ENCODE assay signal across 1 cellular context in the genomic region with DNA sequence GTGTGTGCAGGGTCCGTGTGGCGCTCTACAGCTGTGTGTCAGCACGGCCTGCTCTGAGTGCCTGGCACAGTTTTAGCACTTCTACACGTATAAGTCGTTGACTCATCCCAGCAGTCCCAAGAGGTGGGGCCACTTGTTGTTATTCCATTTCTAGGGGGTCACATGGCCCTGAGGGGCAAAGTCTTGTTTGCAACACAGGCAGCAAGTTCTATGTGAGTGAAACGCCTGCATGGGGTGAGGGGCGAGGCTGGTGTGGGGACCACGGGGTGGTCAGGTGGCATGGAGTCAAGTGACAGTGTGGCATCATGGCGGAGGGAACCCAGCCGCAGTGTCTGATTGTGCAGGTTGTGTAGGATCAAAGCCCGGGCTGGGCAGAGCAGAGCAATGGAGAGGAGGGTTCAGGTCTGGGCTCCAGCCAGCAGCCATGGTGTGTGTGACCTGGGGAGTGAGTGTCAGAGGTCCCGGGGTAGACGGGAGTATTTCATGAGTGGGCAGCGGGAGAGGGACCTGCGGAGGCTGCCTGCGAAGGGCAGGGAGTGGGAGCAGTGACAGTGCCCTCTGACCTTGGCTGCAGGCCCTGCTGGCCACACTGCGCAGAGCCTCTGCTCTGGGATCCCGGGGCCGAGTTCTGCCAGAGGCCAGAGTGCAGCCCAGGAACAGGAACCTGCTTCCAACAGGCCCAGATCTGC.
A peak's percentile ranks its signal among the peaks of the same experiment; 100 is the strongest.
TF ChIP-seq lines count a peak whose summit lies in the region.

No MANE protein-coding gene starts in this region.

TF ChIP-seq in HepG2, 621 proteins besides CTCF, POLR2A, EP300 and RAD21 (continued from another document and continues in another):
- TF ChIP-seq PCBP1 (IDR thresholded peaks at IDR 0.05; ENCODE audit: borderline replicate concordance, low read depth, low read length): no peak; the same call in 1 of the 2 replicates
- no peak for TF ChIP-seq ZNF589 (CRISPR knock-in tag; conservative IDR thresholded peaks at IDR 0.05)
- TF ChIP-seq HES4 (CRISPR knock-in tag; IDR thresholded peaks at IDR 0.05; ENCODE audit: borderline replicate concordance): peak; percentile 61
- 0 out of 2 replicates have a peak, but pooled peaks have one; percentile 56 for TF ChIP-seq ZNF788 (CRISPR knock-in tag; IDR thresholded peaks at IDR 0.05; ENCODE audit: borderline replicate concordance)
- 0 out of 2 replicates have a peak, but pooled peaks have one; percentile 9 for TF ChIP-seq ZNF503 (CRISPR knock-in tag; IDR thresholded peaks at IDR 0.05)
- TF ChIP-seq ZNF44 (CRISPR knock-in tag; IDR thresholded peaks at IDR 0.05): 0 out of 2 replicates have a peak, but pooled peaks have one; percentile 77
- TF ChIP-seq IRX3 (CRISPR knock-in tag; IDR thresholded peaks at IDR 0.05; ENCODE audit: borderline replicate concordance, low read depth): 0 out of 2 replicates have a peak, but pooled peaks have one; percentile 42
- peak; percentile 84 for TF ChIP-seq NCOR1 (IDR thresholded peaks at IDR 0.05; ENCODE audit: borderline replicate concordance, low read length)
- TF ChIP-seq ZMAT3 (CRISPR knock-in tag; conservative IDR thresholded peaks at IDR 0.05): peak; percentile 86
- no peak; the same call in 1 of the 2 replicates for TF ChIP-seq ZNF556 (CRISPR knock-in tag; IDR thresholded peaks at IDR 0.05; ENCODE audit: borderline replicate concordance)
- peak; percentile 84 for TF ChIP-seq ZBTB7B (CRISPR knock-in tag; IDR thresholded peaks at IDR 0.05)
- TF ChIP-seq ZBTB43 (CRISPR knock-in tag; conservative IDR thresholded peaks at IDR 0.05): peak; percentile 53
- TF ChIP-seq, protein P1, sequence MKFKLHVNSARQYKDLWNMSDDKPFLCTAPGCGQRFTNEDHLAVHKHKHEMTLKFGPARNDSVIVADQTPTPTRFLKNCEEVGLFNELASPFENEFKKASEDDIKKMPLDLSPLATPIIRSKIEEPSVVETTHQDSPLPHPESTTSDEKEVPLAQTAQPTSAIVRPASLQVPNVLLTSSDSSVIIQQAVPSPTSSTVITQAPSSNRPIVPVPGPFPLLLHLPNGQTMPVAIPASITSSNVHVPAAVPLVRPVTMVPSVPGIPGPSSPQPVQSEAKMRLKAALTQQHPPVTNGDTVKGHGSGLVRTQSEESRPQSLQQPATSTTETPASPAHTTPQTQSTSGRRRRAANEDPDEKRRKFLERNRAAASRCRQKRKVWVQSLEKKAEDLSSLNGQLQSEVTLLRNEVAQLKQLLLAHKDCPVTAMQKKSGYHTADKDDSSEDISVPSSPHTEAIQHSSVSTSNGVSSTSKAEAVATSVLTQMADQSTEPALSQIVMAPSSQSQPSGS (CRISPR knock-in tag; IDR thresholded peaks at IDR 0.05): peak; percentile 80
- 0 out of 2 replicates have a peak, but pooled peaks have one; percentile 41 for TF ChIP-seq ZNF235 (CRISPR knock-in tag; IDR thresholded peaks at IDR 0.05; ENCODE audit: borderline replicate concordance)
- peak; percentile 66 for TF ChIP-seq ZNF574 (CRISPR knock-in tag; IDR thresholded peaks at IDR 0.05)
- peak; percentile 88 for TF ChIP-seq JUND (CRISPR knock-in tag; IDR thresholded peaks at IDR 0.05)
- no peak for TF ChIP-seq ZNF383 (CRISPR knock-in tag; IDR thresholded peaks at IDR 0.05; ENCODE audit: borderline replicate concordance)
- TF ChIP-seq ZSCAN30 (CRISPR knock-in tag; IDR thresholded peaks at IDR 0.05): no peak
- no peak for TF ChIP-seq PTBP1 (IDR thresholded peaks at IDR 0.05; ENCODE audit: low read depth, low read length, poor library complexity, severe bottlenecking)
- peak; percentile 80 for TF ChIP-seq MED1 (CRISPR knock-in tag; IDR thresholded peaks at IDR 0.05)
- TF ChIP-seq, protein P2, sequence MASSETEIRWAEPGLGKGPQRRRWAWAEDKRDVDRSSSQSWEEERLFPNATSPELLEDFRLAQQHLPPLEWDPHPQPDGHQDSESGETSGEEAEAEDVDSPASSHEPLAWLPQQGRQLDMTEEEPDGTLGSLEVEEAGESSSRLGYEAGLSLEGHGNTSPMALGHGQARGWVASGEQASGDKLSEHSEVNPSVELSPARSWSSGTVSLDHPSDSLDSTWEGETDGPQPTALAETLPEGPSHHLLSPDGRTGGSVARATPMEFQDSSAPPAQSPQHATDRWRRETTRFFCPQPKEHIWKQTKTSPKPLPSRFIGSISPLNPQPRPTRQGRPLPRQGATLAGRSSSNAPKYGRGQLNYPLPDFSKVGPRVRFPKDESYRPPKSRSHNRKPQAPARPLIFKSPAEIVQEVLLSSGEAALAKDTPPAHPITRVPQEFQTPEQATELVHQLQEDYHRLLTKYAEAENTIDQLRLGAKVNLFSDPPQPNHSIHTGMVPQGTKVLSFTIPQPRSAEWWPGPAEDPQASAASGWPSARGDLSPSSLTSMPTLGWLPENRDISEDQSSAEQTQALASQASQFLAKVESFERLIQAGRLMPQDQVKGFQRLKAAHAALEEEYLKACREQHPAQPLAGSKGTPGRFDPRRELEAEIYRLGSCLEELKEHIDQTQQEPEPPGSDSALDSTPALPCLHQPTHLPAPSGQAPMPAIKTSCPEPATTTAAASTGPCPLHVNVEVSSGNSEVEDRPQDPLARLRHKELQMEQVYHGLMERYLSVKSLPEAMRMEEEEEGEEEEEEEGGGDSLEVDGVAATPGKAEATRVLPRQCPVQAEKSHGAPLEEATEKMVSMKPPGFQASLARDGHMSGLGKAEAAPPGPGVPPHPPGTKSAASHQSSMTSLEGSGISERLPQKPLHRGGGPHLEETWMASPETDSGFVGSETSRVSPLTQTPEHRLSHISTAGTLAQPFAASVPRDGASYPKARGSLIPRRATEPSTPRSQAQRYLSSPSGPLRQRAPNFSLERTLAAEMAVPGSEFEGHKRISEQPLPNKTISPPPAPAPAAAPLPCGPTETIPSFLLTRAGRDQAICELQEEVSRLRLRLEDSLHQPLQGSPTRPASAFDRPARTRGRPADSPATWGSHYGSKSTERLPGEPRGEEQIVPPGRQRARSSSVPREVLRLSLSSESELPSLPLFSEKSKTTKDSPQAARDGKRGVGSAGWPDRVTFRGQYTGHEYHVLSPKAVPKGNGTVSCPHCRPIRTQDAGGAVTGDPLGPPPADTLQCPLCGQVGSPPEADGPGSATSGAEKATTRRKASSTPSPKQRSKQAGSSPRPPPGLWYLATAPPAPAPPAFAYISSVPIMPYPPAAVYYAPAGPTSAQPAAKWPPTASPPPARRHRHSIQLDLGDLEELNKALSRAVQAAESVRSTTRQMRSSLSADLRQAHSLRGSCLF (CRISPR knock-in tag; IDR thresholded peaks at IDR 0.05; ENCODE audit: borderline replicate concordance): no peak
- TF ChIP-seq, protein P3, sequence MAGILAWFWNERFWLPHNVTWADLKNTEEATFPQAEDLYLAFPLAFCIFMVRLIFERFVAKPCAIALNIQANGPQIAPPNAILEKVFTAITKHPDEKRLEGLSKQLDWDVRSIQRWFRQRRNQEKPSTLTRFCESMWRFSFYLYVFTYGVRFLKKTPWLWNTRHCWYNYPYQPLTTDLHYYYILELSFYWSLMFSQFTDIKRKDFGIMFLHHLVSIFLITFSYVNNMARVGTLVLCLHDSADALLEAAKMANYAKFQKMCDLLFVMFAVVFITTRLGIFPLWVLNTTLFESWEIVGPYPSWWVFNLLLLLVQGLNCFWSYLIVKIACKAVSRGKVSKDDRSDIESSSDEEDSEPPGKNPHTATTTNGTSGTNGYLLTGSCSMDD (CRISPR knock-in tag; IDR thresholded peaks at IDR 0.05): no peak
- no peak for TF ChIP-seq GABPA (IDR thresholded peaks at IDR 0.05; ENCODE audit: low read depth, low read length)
- 0 out of 2 replicates have a peak, but pooled peaks have one; percentile 2 for TF ChIP-seq GABPA (CRISPR knock-in tag; IDR thresholded peaks at IDR 0.05; ENCODE audit: low read depth)
- TF ChIP-seq DMAP1 (CRISPR knock-in tag; IDR thresholded peaks at IDR 0.05): peak; percentile 95
- peak; percentile 22; the same call in 1 of the 2 replicates for TF ChIP-seq ZNF264 (CRISPR knock-in tag; IDR thresholded peaks at IDR 0.05)
- TF ChIP-seq ZNF644 (CRISPR knock-in tag; IDR thresholded peaks at IDR 0.05; ENCODE audit: low read depth): peak; percentile 80
- TF ChIP-seq HMG20B (CRISPR knock-in tag; conservative IDR thresholded peaks at IDR 0.05): 0 out of 2 replicates have a peak, but pooled peaks have one; percentile 43
- no peak; the same call in 1 of the 2 replicates for TF ChIP-seq EED (CRISPR knock-in tag; IDR thresholded peaks at IDR 0.05)
- TF ChIP-seq IRF2 (CRISPR knock-in tag; IDR thresholded peaks at IDR 0.05): peak; percentile 81
- peak; percentile 4; the same call in 1 of the 2 replicates for TF ChIP-seq PITX1 (CRISPR knock-in tag; IDR thresholded peaks at IDR 0.05)
- TF ChIP-seq PHF21A (CRISPR knock-in tag; IDR thresholded peaks at IDR 0.05): peak; percentile 95
- peak; percentile 24 for TF ChIP-seq GABPB1 (CRISPR knock-in tag; IDR thresholded peaks at IDR 0.05)
- TF ChIP-seq, protein P4, sequence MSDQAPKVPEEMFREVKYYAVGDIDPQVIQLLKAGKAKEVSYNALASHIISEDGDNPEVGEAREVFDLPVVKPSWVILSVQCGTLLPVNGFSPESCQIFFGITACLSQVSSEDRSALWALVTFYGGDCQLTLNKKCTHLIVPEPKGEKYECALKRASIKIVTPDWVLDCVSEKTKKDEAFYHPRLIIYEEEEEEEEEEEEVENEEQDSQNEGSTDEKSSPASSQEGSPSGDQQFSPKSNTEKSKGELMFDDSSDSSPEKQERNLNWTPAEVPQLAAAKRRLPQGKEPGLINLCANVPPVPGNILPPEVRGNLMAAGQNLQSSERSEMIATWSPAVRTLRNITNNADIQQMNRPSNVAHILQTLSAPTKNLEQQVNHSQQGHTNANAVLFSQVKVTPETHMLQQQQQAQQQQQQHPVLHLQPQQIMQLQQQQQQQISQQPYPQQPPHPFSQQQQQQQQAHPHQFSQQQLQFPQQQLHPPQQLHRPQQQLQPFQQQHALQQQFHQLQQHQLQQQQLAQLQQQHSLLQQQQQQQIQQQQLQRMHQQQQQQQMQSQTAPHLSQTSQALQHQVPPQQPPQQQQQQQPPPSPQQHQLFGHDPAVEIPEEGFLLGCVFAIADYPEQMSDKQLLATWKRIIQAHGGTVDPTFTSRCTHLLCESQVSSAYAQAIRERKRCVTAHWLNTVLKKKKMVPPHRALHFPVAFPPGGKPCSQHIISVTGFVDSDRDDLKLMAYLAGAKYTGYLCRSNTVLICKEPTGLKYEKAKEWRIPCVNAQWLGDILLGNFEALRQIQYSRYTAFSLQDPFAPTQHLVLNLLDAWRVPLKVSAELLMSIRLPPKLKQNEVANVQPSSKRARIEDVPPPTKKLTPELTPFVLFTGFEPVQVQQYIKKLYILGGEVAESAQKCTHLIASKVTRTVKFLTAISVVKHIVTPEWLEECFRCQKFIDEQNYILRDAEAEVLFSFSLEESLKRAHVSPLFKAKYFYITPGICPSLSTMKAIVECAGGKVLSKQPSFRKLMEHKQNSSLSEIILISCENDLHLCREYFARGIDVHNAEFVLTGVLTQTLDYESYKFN (CRISPR knock-in tag; conservative IDR thresholded peaks at IDR 0.05): peak; percentile 92
- TF ChIP-seq, protein P5, sequence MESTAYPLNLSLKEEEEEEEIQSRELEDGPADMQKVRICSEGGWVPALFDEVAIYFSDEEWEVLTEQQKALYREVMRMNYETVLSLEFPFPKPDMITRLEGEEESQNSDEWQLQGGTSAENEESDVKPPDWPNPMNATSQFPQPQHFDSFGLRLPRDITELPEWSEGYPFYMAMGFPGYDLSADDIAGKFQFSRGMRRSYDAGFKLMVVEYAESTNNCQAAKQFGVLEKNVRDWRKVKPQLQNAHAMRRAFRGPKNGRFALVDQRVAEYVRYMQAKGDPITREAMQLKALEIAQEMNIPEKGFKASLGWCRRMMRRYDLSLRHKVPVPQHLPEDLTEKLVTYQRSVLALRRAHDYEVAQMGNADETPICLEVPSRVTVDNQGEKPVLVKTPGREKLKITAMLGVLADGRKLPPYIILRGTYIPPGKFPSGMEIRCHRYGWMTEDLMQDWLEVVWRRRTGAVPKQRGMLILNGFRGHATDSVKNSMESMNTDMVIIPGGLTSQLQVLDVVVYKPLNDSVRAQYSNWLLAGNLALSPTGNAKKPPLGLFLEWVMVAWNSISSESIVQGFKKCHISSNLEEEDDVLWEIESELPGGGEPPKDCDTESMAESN (CRISPR knock-in tag; conservative IDR thresholded peaks at IDR 0.05): no peak
- peak; percentile 53; the same call in 1 of the 2 replicates for TF ChIP-seq ZNF678 (CRISPR knock-in tag; IDR thresholded peaks at IDR 0.05)
- TF ChIP-seq BRD4 (CRISPR knock-in tag; IDR thresholded peaks at IDR 0.05): peak; percentile 82
- peak; percentile 51; the same call in 1 of the 2 replicates for TF ChIP-seq GFI1 (CRISPR knock-in tag; IDR thresholded peaks at IDR 0.05; ENCODE audit: borderline replicate concordance)
